8 cellular contexts compared by ENCODE assay signal in the genomic region with DNA sequence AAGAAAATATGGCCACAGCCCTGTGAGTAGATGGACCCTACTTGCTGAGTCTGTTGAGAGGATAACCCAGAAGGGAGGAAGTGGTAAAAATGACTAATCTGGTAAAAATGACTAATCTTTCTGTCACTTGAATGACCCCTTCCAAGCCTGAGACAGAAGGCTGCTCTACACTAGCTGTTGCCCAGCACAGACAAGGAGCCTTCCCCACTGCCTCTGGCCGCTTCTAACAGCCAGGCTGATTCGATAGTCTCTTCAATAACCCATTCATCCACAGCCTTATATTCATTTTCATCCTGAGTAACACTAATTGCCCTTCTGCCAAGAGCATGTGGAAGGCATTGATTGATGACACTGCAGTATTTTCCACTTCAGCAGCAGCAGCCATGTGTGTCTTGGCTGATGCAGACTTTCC. TPM values are rescaled to one million over a fixed set of nuclear protein-coding genes. Genes with fewer than 3 reads are reported as not detected.
DNase-seq lines count a peak whose midpoint lies in the region; ATAC-seq and FAIRE-seq lines count a peak whose summit lies in the region.

No MANE protein-coding gene starts in this region.

- no peak overlapping the region for H3K4me3 ChIP-seq in iPS DF 6.9 (ENCODE audit: low read length)

- peaks cover 1% of the 10 kb centered on the region; the same call in 1 of the 2 replicates for H3K4me1 ChIP-seq in iPS DF 6.9 (ENCODE audit: control insufficient read depth, insufficient read depth, low read length)

- peak; percentile 97 for FAIRE-seq in RCC 7860 (lab: Jason Lieb, UNC)

- no CpG with 5 or more reads among the region's 2 CpGs for WGBS in iPS DF 6.9 (ENCODE audit: insufficient coverage, insufficient read length)

- ATAC-seq in activated naive CD4-positive, alpha-beta T cell treated with anti-CD3 and anti-CD28 coated beads, Interleukin-2, amount 50 U/mL, for 72 hours: peak; percentile 86 to 89
- peak; percentile 98 for ATAC-seq in HG02981 (IDR thresholded peaks at IDR 0.05; ENCODE audit: unreplicated experiment)

- peak overlapping the region; percentile 92 for H3K27ac ChIP-seq in iPS DF 6.9 (ENCODE audit: low read length)

- no peak overlapping the region for H3K27ac Mint-ChIP-seq in activated naive CD4-positive, alpha-beta T cell treated with anti-CD3 and anti-CD28 coated beads, Interleukin-2, amount 50 U/mL, for 72 hours
- no peak overlapping the region for H3K27ac Mint-ChIP-seq in activated naive CD4-positive, alpha-beta T cell treated with anti-CD3 and anti-CD28 coated beads for 36 hours

- H3K4me3 Mint-ChIP-seq in activated naive CD4-positive, alpha-beta T cell treated with anti-CD3 and anti-CD28 coated beads for 36 hours: no peak overlapping the region

- no peak for DNase-seq in activated naive CD4-positive, alpha-beta T cell treated with anti-CD3 and anti-CD28 coated beads, Interleukin-2, amount 50 U/mL, for 72 hours (ENCODE audit: low spot score in 2 of 2)
- DNase-seq in activated naive CD4-positive, alpha-beta T cell treated with anti-CD3 and anti-CD28 coated beads for 36 hours: no peak
- peak; percentile 87 for DNase-seq in RCC 7860 (ENCODE audit: low spot score)
- no peak for DNase-seq in iPS DF 6.9 (ENCODE audit: low read depth, low spot score)
- DNase-seq in Kasumi-1 (lab: John Stamatoyannopoulos, UW): no peak
- no peak for DNase-seq in inferior parietal cortex (ENCODE audit: extremely low spot score)
- DNase-seq in NCI-H2081 treated with DMSO at 0.1 percent for 48 hours (lab: John Stamatoyannopoulos, UW): no peak

- peaks cover 2% of the 10 kb centered on the region for H3K27me3 Mint-ChIP-seq in activated naive CD4-positive, alpha-beta T cell treated with anti-CD3 and anti-CD28 coated beads for 36 hours (ENCODE audit: low read depth)

- peaks cover 3% of the 10 kb centered on the region for H3K4me1 Mint-ChIP-seq in activated naive CD4-positive, alpha-beta T cell treated with anti-CD3 and anti-CD28 coated beads for 36 hours (ENCODE audit: low read depth)

- no peaks in the 10 kb centered on the region for H3K27me3 ChIP-seq in iPS DF 6.9 (ENCODE audit: control insufficient read depth, insufficient read depth, low read length)

- H3K9me3 ChIP-seq in iPS DF 6.9 (ENCODE audit: control insufficient read depth, insufficient read depth, low read length): no peaks in the 10 kb centered on the region

- no peaks in the 10 kb centered on the region for H3K36me3 ChIP-seq in iPS DF 6.9 (ENCODE audit: control insufficient read depth, insufficient read depth, low read length)

- no peaks in the 10 kb centered on the region for H3K36me3 Mint-ChIP-seq in activated naive CD4-positive, alpha-beta T cell treated with anti-CD3 and anti-CD28 coated beads, Interleukin-2, amount 50 U/mL, for 72 hours
- H3K36me3 Mint-ChIP-seq in activated naive CD4-positive, alpha-beta T cell treated with anti-CD3 and anti-CD28 coated beads for 36 hours (ENCODE audit: low read depth): no peaks in the 10 kb centered on the region

- CTCF ChIA-PET in activated naive CD4-positive, alpha-beta T cell treated with anti-CD3 and anti-CD28 coated beads for 36 hours (lab: Charles Lee): no interaction called here

- intact Hi-C loops in activated naive CD4-positive, alpha-beta T cell treated with anti-CD3 and anti-CD28 coated beads for 36 hours (cut with micrococcal nuclease): no loop called here

- no peaks in the 10 kb centered on the region for H3K9me3 Mint-ChIP-seq in activated naive CD4-positive, alpha-beta T cell treated with anti-CD3 and anti-CD28 coated beads, Interleukin-2, amount 50 U/mL, for 72 hours
- no peaks in the 10 kb centered on the region for H3K9me3 Mint-ChIP-seq in activated naive CD4-positive, alpha-beta T cell treated with anti-CD3 and anti-CD28 coated beads for 36 hours

RNA-seq across cellular contexts. Expression of gene MAGEB17, which starts 18.4 kb away (rescaled TPM):
- total RNA-seq in activated naive CD4-positive, alpha-beta T cell treated with anti-CD3 and anti-CD28 coated beads, Interleukin-2, amount 50 U/mL, for 72 hours: not detected
- not detected for total RNA-seq in activated naive CD4-positive, alpha-beta T cell treated with anti-CD3 and anti-CD28 coated beads for 36 hours
